29 cellular contexts compared by ENCODE assay signal in genomic region chr1:83123019-83123418, GRCh38.
"Had no signal": no experiment of that assay in that cellular context is flagged by ENCODE, and none has a peak within 500 bp of the region (broad histone marks: within the 10 kb centered on the region; RNA-seq: fewer than 3 reads in every experiment).

No MANE protein-coding gene starts in this region.

- H3K4me1 Mint-ChIP-seq: naive thymus-derived CD8-positive, alpha-beta T cell; nephron; stimulated activated memory B cell treated with anti-CD40 and anti-IgM and Interleukin-4, amounts not matched to agents 10 μg/mL and 1 μg/mL and 100 μg/mL, for 72 hours; stimulated activated naive CD8-positive, alpha-beta T cell treated with anti-CD3 and anti-CD28 coated beads, Interleukin-15, amount 100 ng/mL, for 72 hours had no signal

- H3K27ac ChIP-seq: left lung, lower lobe of right lung, ovary, prostate gland, sigmoid colon, spleen, tibial nerve, uterus had no signal

- H3K36me3 ChIP-seq: left lung, lower lobe of right lung, ovary, prostate gland, sigmoid colon, spleen, tibial nerve, uterus had no signal

- FAIRE-seq: keratinocyte had no signal

- H3K27me3 Mint-ChIP-seq: stimulated activated memory B cell treated with anti-CD40 and anti-IgM and Interleukin-4, amounts not matched to agents 10 μg/mL and 1 μg/mL and 100 μg/mL, for 72 hours; stimulated activated naive CD8-positive, alpha-beta T cell treated with anti-CD3 and anti-CD28 coated beads, Interleukin-15, amount 100 ng/mL, for 72 hours; type B pancreatic cell had no signal

- DNase-seq: hippocampal formation; left colon; left lung; lower lobe of right lung; mammary epithelial cell; mesenchymal stem cell; naive thymus-derived CD8-positive, alpha-beta T cell; occipital lobe; ovary; posterior cingulate gyrus; retina; right cardiac atrium; sigmoid colon; small intestine; spleen; stimulated activated CD4-positive, alpha-beta T cell treated with anti-CD3 and anti-CD28 coated beads, Interleukin-2, amount 100 ng/mL, for 48 hours; stimulated activated CD4-positive, alpha-beta T cell treated with anti-CD3 and anti-CD28 coated beads, Interleukin-4, amount 100 ng/mL, for 4 hours; stimulated activated CD8-positive, alpha-beta memory T cell treated with anti-CD3 and anti-CD28 coated beads, Interleukin-4, amount 100 ng/mL, for 48 hours; stimulated activated naive CD4-positive, alpha-beta T cell treated with Interleukin-2 at 50 U/mL for 16 hours; stimulated activated naive CD8-positive, alpha-beta T cell treated with anti-CD3 and anti-CD28 coated beads, Interleukin-15, amount 100 ng/mL, for 72 hours; substantia nigra; uterus had no signal

- H3K27ac Mint-ChIP-seq: naive thymus-derived CD8-positive, alpha-beta T cell; nephron; stimulated activated memory B cell treated with anti-CD40 and anti-IgM and Interleukin-4, amounts not matched to agents 10 μg/mL and 1 μg/mL and 100 μg/mL, for 72 hours; stimulated activated naive CD8-positive, alpha-beta T cell treated with anti-CD3 and anti-CD28 coated beads, Interleukin-15, amount 100 ng/mL, for 72 hours; type B pancreatic cell had no signal

- H3K4me1 ChIP-seq: left lung, lower lobe of right lung, prostate gland, sigmoid colon, spleen, tibial nerve, uterus had no signal

- H3K9me3 ChIP-seq: lower lobe of right lung, ovary, prostate gland, sigmoid colon, spleen, tibial nerve, uterus had no signal

- ATAC-seq: left colon; left lung; lower lobe of right lung; naive thymus-derived CD8-positive, alpha-beta T cell; right cardiac atrium; stimulated activated memory B cell treated with anti-CD40 and anti-IgM and Interleukin-4, amounts not matched to agents 10 μg/mL and 1 μg/mL and 100 μg/mL, for 72 hours; stimulated activated naive CD8-positive, alpha-beta T cell treated with anti-CD3 and anti-CD28 coated beads, Interleukin-15, amount 100 ng/mL, for 72 hours had no signal

- H3K27me3 ChIP-seq: left lung, ovary, sigmoid colon, spleen, tibial nerve, uterus had no signal

- H3K36me3 Mint-ChIP-seq: naive thymus-derived CD8-positive, alpha-beta T cell; stimulated activated memory B cell treated with anti-CD40 and anti-IgM and Interleukin-4, amounts not matched to agents 10 μg/mL and 1 μg/mL and 100 μg/mL, for 72 hours; type B pancreatic cell had no signal

- H3K9me3 Mint-ChIP-seq: neural crest cell; stimulated activated memory B cell treated with anti-CD40 and anti-IgM and Interleukin-4, amounts not matched to agents 10 μg/mL and 1 μg/mL and 100 μg/mL, for 72 hours; stimulated activated naive CD8-positive, alpha-beta T cell treated with anti-CD3 and anti-CD28 coated beads, Interleukin-15, amount 100 ng/mL, for 72 hours; type B pancreatic cell had no signal

- H3K4me3 ChIP-seq: left lung, lower lobe of right lung, ovary, prostate gland, sigmoid colon, spleen, tibial nerve, uterus had no signal

- H3K4me3 Mint-ChIP-seq: naive thymus-derived CD8-positive, alpha-beta T cell; nephron; neural crest cell; stimulated activated memory B cell treated with anti-CD40 and anti-IgM and Interleukin-4, amounts not matched to agents 10 μg/mL and 1 μg/mL and 100 μg/mL, for 72 hours; stimulated activated naive CD8-positive, alpha-beta T cell treated with anti-CD3 and anti-CD28 coated beads, Interleukin-15, amount 100 ng/mL, for 72 hours; type B pancreatic cell had no signal
